In the genomic region with DNA sequence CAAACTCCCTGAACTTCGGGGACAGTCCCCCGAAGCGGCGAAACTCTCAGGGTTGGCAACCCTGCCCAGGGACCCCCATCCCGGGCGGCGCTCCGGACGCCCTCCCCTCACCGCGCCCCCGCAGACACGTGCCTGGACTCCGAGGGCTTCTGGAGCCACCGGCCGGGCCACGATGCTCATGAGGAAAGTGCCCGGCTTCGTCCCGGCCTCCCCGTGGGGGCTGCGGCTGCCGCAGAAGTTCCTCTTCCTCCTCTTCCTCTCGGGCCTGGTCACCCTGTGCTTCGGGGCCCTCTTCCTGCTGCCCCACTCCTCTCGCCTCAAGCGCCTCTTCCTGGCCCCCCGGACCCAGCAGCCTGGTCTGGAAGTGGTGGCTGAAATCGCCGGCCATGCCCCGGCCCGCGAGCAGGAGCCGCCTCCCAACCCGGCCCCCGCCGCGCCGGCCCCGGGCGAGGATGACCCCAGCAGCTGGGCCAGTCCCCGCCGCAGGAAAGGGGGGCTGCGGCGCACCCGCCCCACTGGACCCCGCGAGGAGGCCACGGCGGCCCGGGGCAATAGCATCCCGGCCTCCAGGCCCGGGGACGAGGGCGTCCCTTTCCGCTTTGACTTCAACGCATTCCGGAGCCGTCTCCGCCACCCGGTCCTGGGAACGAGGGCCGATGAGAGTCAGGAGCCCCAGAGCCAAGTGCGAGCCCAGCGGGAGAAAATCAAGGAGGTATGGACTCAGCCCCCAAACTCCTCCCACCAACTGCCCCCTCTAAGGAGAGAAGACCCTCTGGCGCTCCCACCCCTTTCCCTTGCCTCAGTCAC, we compare ENCODE assay signal across 7 cellular contexts. TPM values are rescaled to one million over a fixed set of nuclear protein-coding genes. Genes with fewer than 3 reads are reported as not detected.
DNase-seq lines count a peak whose midpoint lies in the region; ATAC-seq and TF ChIP-seq lines count a peak whose summit lies in the region.

No MANE protein-coding gene starts in this region.

- peak overlapping the region; percentile 78 for H3K4me3 Mint-ChIP-seq in activated CD8-positive, alpha-beta T cell treated with anti-CD3 and anti-CD28 coated beads for 36 hours

- peaks cover 67% of the 10 kb centered on the region for H3K4me1 Mint-ChIP-seq in activated CD8-positive, alpha-beta T cell treated with anti-CD3 and anti-CD28 coated beads for 36 hours (ENCODE audit: low read depth)

- intact Hi-C loops in activated CD8-positive, alpha-beta T cell treated with anti-CD3 and anti-CD28 coated beads for 36 hours (cut with micrococcal nuclease): no loop called here
- intact Hi-C loops in head of caudate nucleus (cut with DNase I): no loop called here

- peak overlapping the region; percentile 13; the same call in 1 of the 2 replicates for H3K4me3 ChIP-seq in HEK293 (ENCODE audit: low read depth, low read length)

- H3K9me3 Mint-ChIP-seq in activated CD8-positive, alpha-beta T cell treated with anti-CD3 and anti-CD28 coated beads for 36 hours: no peaks in the 10 kb centered on the region

- no peaks in the 10 kb centered on the region for H3K9me3 ChIP-seq in HEK293 (ENCODE audit: control insufficient read depth, insufficient read depth, low read depth, low read length)

- no peaks in the 10 kb centered on the region for H3K36me3 ChIP-seq in HEK293 (ENCODE audit: control insufficient read depth in 2 of 2, insufficient read depth in 1 of 2, low read length in 2 of 2)

- no peak for ATAC-seq in activated CD8-positive, alpha-beta T cell treated with anti-CD3 and anti-CD28 coated beads for 36 hours
- no peak for ATAC-seq in HG02678 (IDR thresholded peaks at IDR 0.05; ENCODE audit: unreplicated experiment)

- H3K27ac ChIP-seq in HEK293 (ENCODE audit: extremely low read depth, low read depth, low read length): no peak overlapping the region; the same call in 1 of the 2 replicates

- peak; percentile 17 for DNase-seq in activated CD8-positive, alpha-beta T cell treated with anti-CD3 and anti-CD28 coated beads for 36 hours
- DNase-seq in head of caudate nucleus (peak in 30 of 42 donors; percentile 8 to 63 (median 32)), retina (peak; percentile 53), NCI-H1694 treated with DMSO at 0.1 percent for 48 hours (lab: John Stamatoyannopoulos, UW) (no peak), NCI-H2171 (lab: John Stamatoyannopoulos, UW) (no peak)

- H3K36me3 Mint-ChIP-seq in activated CD8-positive, alpha-beta T cell treated with anti-CD3 and anti-CD28 coated beads for 36 hours (ENCODE audit: low read depth): no peaks in the 10 kb centered on the region

- POLR2A ChIA-PET in HEK293 (lab: Yijun Ruan, JAX): no interaction called here
- POLR2A ChIA-PET in activated CD8-positive, alpha-beta T cell treated with anti-CD3 and anti-CD28 coated beads for 36 hours (lab: Charles Lee): interaction anchor here (1.0 to 3.6 kb wide), 8 partner anchors 9 to 201 kb away, joined by 3 to 19 read pairs (median 4); no protein-coding TSS in a partner anchor

- TF ChIP-seq CTCF in HEK293 (tag by site-specific recombination; IDR thresholded peaks at IDR 0.05): no peak
- TF ChIP-seq CTCF in activated CD8-positive, alpha-beta T cell treated with anti-CD3 and anti-CD28 coated beads for 36 hours (IDR thresholded peaks at IDR 0.05): no peak

- peak overlapping the region; percentile 79 for H3K27ac Mint-ChIP-seq in activated CD8-positive, alpha-beta T cell treated with anti-CD3 and anti-CD28 coated beads for 36 hours

- H3K27me3 Mint-ChIP-seq in activated CD8-positive, alpha-beta T cell treated with anti-CD3 and anti-CD28 coated beads for 36 hours: peaks cover 8% of the 10 kb centered on the region

- CTCF ChIA-PET in HEK293 (lab: Yijun Ruan, JAX): interaction anchor here (0.6 to 3.2 kb wide), 9 partner anchors 8 to 412 kb away, joined by 3 to 12 read pairs (median 4); no protein-coding TSS in a partner anchor
- CTCF ChIA-PET in activated CD8-positive, alpha-beta T cell treated with anti-CD3 and anti-CD28 coated beads for 36 hours (lab: Charles Lee): interaction anchor here (0.8 to 4.0 kb wide), 14 partner anchors 9 to 184 kb away, joined by 3 to 43 read pairs (median 12); a partner anchor contains a TSS

- H3K4me1 ChIP-seq in HEK293 (ENCODE audit: control insufficient read depth, insufficient read depth, low read length): no peaks in the 10 kb centered on the region; the same call in 1 of the 2 replicates

TF ChIP-seq in HEK293, 187 proteins besides CTCF, POLR2A, EP300 and RAD21 (continues in another document):
- TF ChIP-seq, protein P1, sequence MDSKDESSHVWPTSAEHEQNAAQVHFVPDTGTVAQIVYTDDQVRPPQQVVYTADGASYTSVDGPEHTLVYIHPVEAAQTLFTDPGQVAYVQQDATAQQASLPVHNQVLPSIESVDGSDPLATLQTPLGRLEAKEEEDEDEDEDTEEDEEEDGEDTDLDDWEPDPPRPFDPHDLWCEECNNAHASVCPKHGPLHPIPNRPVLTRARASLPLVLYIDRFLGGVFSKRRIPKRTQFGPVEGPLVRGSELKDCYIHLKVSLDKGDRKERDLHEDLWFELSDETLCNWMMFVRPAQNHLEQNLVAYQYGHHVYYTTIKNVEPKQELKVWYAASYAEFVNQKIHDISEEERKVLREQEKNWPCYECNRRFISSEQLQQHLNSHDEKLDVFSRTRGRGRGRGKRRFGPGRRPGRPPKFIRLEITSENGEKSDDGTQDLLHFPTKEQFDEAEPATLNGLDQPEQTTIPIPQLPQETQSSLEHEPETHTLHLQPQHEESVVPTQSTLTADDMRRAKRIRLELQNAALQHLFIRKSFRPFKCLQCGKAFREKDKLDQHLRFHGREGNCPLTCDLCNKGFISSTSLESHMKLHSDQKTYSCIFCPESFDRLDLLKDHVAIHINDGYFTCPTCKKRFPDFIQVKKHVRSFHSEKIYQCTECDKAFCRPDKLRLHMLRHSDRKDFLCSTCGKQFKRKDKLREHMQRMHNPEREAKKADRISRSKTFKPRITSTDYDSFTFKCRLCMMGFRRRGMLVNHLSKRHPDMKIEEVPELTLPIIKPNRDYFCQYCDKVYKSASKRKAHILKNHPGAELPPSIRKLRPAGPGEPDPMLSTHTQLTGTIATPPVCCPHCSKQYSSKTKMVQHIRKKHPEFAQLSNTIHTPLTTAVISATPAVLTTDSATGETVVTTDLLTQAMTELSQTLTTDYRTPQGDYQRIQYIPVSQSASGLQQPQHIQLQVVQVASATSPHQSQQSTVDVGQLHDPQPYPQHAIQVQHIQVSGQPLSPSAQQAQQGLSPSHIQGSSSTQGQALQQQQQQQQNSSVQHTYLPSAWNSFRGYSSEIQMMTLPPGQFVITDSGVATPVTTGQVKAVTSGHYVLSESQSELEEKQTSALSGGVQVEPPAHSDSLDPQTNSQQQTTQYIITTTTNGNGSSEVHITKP (tag by site-specific recombination; IDR thresholded peaks at IDR 0.05): no peak
- no peak for TF ChIP-seq KLF10 (tag by site-specific recombination; IDR thresholded peaks at IDR 0.05)
- TF ChIP-seq, protein P2, sequence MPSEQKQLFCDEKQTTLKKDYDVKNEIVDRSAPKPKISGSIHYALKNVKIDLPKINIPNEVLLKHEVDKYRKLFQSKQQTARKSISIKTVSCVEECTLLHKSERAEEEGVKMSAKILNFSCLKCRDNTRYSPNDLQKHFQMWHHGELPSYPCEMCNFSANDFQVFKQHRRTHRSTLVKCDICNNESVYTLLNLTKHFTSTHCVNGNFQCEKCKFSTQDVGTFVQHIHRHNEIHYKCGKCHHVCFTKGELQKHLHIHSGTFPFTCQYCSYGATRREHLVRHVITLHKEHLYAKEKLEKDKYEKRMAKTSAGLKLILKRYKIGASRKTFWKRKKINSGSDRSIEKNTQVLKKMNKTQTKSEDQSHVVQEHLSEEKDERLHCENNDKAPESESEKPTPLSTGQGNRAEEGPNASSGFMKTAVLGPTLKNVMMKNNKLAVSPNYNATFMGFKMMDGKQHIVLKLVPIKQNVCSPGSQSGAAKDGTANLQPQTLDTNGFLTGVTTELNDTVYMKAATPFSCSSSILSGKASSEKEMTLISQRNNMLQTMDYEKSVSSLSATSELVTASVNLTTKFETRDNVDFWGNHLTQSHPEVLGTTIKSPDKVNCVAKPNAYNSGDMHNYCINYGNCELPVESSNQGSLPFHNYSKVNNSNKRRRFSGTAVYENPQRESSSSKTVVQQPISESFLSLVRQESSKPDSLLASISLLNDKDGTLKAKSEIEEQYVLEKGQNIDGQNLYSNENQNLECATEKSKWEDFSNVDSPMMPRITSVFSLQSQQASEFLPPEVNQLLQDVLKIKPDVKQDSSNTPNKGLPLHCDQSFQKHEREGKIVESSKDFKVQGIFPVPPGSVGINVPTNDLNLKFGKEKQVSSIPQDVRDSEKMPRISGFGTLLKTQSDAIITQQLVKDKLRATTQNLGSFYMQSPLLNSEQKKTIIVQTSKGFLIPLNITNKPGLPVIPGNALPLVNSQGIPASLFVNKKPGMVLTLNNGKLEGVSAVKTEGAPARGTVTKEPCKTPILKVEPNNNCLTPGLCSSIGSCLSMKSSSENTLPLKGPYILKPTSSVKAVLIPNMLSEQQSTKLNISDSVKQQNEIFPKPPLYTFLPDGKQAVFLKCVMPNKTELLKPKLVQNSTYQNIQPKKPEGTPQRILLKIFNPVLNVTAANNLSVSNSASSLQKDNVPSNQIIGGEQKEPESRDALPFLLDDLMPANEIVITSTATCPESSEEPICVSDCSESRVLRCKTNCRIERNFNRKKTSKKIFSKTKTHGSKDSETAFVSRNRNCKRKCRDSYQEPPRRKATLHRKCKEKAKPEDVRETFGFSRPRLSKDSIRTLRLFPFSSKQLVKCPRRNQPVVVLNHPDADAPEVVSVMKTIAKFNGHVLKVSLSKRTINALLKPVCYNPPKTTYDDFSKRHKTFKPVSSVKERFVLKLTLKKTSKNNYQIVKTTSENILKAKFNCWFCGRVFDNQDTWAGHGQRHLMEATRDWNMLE (tag by site-specific recombination; conservative IDR thresholded peaks at IDR 0.05; ENCODE audit: low read depth): no peak
- TF ChIP-seq, protein P3, sequence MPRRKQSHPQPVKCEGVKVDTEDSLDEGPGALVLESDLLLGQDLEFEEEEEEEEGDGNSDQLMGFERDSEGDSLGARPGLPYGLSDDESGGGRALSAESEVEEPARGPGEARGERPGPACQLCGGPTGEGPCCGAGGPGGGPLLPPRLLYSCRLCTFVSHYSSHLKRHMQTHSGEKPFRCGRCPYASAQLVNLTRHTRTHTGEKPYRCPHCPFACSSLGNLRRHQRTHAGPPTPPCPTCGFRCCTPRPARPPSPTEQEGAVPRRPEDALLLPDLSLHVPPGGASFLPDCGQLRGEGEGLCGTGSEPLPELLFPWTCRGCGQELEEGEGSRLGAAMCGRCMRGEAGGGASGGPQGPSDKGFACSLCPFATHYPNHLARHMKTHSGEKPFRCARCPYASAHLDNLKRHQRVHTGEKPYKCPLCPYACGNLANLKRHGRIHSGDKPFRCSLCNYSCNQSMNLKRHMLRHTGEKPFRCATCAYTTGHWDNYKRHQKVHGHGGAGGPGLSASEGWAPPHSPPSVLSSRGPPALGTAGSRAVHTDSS (tag by site-specific recombination; IDR thresholded peaks at IDR 0.05): peak; percentile 48; the same call in 1 of the 2 replicates
- TF ChIP-seq ZNF670 (tag by site-specific recombination; IDR thresholded peaks at IDR 0.05; ENCODE audit: low read depth): no peak

RNA-seq across cellular contexts. Expression of a gene that starts 1.2 kb away (rescaled TPM):
- 1 to 10 TPM; 3.7 to 4.4 TPM for total RNA-seq in activated CD8-positive, alpha-beta T cell treated with anti-CD3 and anti-CD28 coated beads for 36 hours

Comparison
In these comparisons a context has a peak if more than half of its experiments do, and no peak if none do; other contexts are left out.
1. DNase-seq: peak in activated CD8-positive, alpha-beta T cell treated with anti-CD3 and anti-CD28 coated beads for 36 hours (single experiment), head of caudate nucleus (30 of 42) and retina (single experiment); none in NCI-H1694 treated with DMSO at 0.1 percent for 48 hours (single experiment) and NCI-H2171 (single experiment).